ENCODE assay signal across 9 cellular contexts in genomic region chr10:4656576-4657194, GRCh38.
DNase-seq lines count a peak whose midpoint lies in the region; ATAC-seq and TF ChIP-seq lines count a peak whose summit lies in the region.
"Had no signal": no experiment of that assay in that cellular context is flagged by ENCODE, and none has a peak within 500 bp of the region (broad histone marks: within the 10 kb centered on the region; RNA-seq: fewer than 3 reads in every experiment).

No MANE protein-coding gene starts in this region.

- DNase-seq in EL (peak; percentile 63), HuH-7 (ENCODE audit: low spot score) (peak; percentile 28), SHP77 (lab: John Stamatoyannopoulos, UW) (peak; percentile 22 to 54), inferior parietal cortex (ENCODE audit: extremely low spot score) (peak; percentile 84)
- peak; percentile 29 to 45 for DNase-seq in stimulated activated CD4-positive, alpha-beta T cell treated with anti-CD3 and anti-CD28 coated beads, Interleukin-1b, Interleukin-23, amount 100 ng/mL, for 4 hours (ENCODE audit: low read depth in 2 of 2)

- H3K36me3 Mint-ChIP-seq in brain = no peaks in the 10 kb centered on the region

- peaks cover 0 to 6% (median 0%) of the 10 kb centered on the region in 5 experiments for H3K9me3 Mint-ChIP-seq in brain
- H3K9me3 Mint-ChIP-seq: stimulated activated naive CD8-positive, alpha-beta T cell treated with anti-CD3 and anti-CD28 coated beads, Interleukin-15, Interleukin-2, amounts not matched to agents 100 ng/mL and 50 ng/mL, for 24 hours had no signal

- TF ChIP-seq CTCF in brain (conservative IDR thresholded peaks at IDR 0.05) = peak; percentile 88 to 93

- no peak overlapping the region for H3K4me3 Mint-ChIP-seq in brain
- H3K4me3 Mint-ChIP-seq: stimulated activated naive CD8-positive, alpha-beta T cell treated with anti-CD3 and anti-CD28 coated beads, Interleukin-15, Interleukin-2, amounts not matched to agents 100 ng/mL and 50 ng/mL, for 24 hours had no signal

- H3K4me1 Mint-ChIP-seq in brain = peaks cover 56% of the 10 kb centered on the region

- H3K27me3 Mint-ChIP-seq in brain = no peaks in the 10 kb centered on the region

- peak overlapping the region in 2 of 5 experiments; percentile 43 to 53 for H3K27ac Mint-ChIP-seq in brain
- H3K27ac Mint-ChIP-seq: stimulated activated naive CD8-positive, alpha-beta T cell treated with anti-CD3 and anti-CD28 coated beads, Interleukin-15, Interleukin-2, amounts not matched to agents 100 ng/mL and 50 ng/mL, for 24 hours had no signal

- no peak for ATAC-seq in GM18517 (IDR thresholded peaks at IDR 0.05; ENCODE audit: unreplicated experiment)
- no peak for ATAC-seq in GM21717 (IDR thresholded peaks at IDR 0.05; ENCODE audit: unreplicated experiment)

Comparison
In these comparisons a context has a peak if more than half of its experiments do, and no peak if none do; other contexts are left out.
1. DNase-seq: peak in every context shown above with its lines; median percentile 84 in inferior parietal cortex; 63 in EL; 38 in SHP77; 37 in stimulated activated CD4-positive, alpha-beta T cell treated with anti-CD3 and anti-CD28 coated beads, Interleukin-1b, Interleukin-23, amount 100 ng/mL, for 4 hours; 28 in HuH-7.